14 cellular contexts compared by ENCODE assay signal in the genomic region with DNA sequence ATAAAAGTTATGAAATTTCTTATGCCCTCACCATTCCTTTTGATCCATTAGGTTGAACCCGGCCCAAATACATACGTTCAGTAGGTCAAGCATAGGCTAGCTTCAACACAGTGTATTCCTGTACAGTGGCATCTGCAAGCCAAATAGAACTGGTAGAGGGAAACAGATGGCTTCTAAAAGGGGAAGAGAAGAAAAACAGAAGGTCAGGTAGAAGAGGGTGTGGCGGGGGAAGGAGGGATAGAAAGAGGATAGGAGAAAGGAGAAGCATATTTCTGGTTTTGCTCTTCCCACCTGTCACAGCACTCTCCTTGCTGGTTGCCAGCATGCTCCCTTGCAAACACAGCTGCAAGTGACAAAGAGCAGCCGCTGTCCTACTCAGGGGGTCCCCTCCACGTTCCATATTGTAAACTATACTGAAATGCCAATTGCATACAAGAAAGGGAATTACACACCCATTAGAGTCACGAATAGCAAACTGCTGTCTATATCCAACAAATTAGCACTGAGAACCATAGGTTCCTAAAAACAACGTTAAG.
DNase-seq lines count a peak whose midpoint lies in the region; ATAC-seq and TF ChIP-seq lines count a peak whose summit lies in the region.
"Had no signal": no experiment of that assay in that cellular context is flagged by ENCODE, and none has a peak within 500 bp of the region (broad histone marks: within the 10 kb centered on the region; RNA-seq: fewer than 3 reads in every experiment).

No MANE protein-coding gene starts in this region.

- peaks cover 0 to 3% (median 0%) of the 10 kb centered on the region in 9 donors for H3K9me3 Mint-ChIP-seq in naive thymus-derived CD8-positive, alpha-beta T cell
- H3K9me3 Mint-ChIP-seq: activated naive CD8-positive, alpha-beta T cell treated with anti-CD3 and anti-CD28 coated beads, Interleukin-2, amount 50 U/mL, for 24 hours had no signal

- intact Hi-C loops in vagina (cut with DNase I), result no loop called here

- H2AK5ac ChIP-seq in mesenchymal stem cell (ENCODE audit: low read length, severe bottlenecking), result peak overlapping the region; percentile 11

- peak overlapping the region; percentile 54 for H3K9ac ChIP-seq in mesenchymal stem cell (ENCODE audit: low read length)

- no peak for ATAC-seq in naive thymus-derived CD8-positive, alpha-beta T cell
- ATAC-seq in HG03175 (IDR thresholded peaks at IDR 0.05; ENCODE audit: unreplicated experiment), result no peak
- no peak for ATAC-seq in GM19455 (IDR thresholded peaks at IDR 0.05; ENCODE audit: unreplicated experiment)
- ATAC-seq: activated naive CD8-positive, alpha-beta T cell treated with anti-CD3 and anti-CD28 coated beads, Interleukin-2, amount 50 U/mL, for 24 hours had no signal

- POLR2A ChIA-PET in naive thymus-derived CD8-positive, alpha-beta T cell (lab: Charles Lee), result no interaction called here

- H3K27me3 ChIP-seq in cardiac muscle cell (no peaks in the 10 kb centered on the region), right atrium auricular region (no peaks in the 10 kb centered on the region), SJCRH30 (no peaks in the 10 kb centered on the region), mesenchymal stem cell (ENCODE audit: control insufficient read depth in 1 of 2, insufficient read depth in 1 of 2, low read length in 2 of 2) (no peaks in the 10 kb centered on the region), vagina (no peaks in the 10 kb centered on the region)

- H3K4me1 Mint-ChIP-seq in naive thymus-derived CD8-positive, alpha-beta T cell, result peaks cover 0 to 16% (median 11%) of the 10 kb centered on the region in 4 donors
- H3K4me1 Mint-ChIP-seq: activated naive CD8-positive, alpha-beta T cell treated with anti-CD3 and anti-CD28 coated beads, Interleukin-2, amount 50 U/mL, for 24 hours had no signal

- no peak overlapping the region for H3K4me3 ChIP-seq in cardiac muscle cell
- no peak overlapping the region for H3K4me3 ChIP-seq in right atrium auricular region
- H3K4me3 ChIP-seq in SJCRH30, result no peak overlapping the region
- no peak overlapping the region for H3K4me3 ChIP-seq in mesenchymal stem cell (ENCODE audit: insufficient read depth in 1 of 2, low read depth in 1 of 2, low read length in 2 of 2)
- H3K4me3 ChIP-seq in vagina, result no peak overlapping the region
- H3K4me3 ChIP-seq: psoas muscle had no signal

- H3K27me3 Mint-ChIP-seq in naive thymus-derived CD8-positive, alpha-beta T cell, result no peaks in the 10 kb centered on the region
- H3K27me3 Mint-ChIP-seq: activated naive CD8-positive, alpha-beta T cell treated with anti-CD3 and anti-CD28 coated beads, Interleukin-2, amount 50 U/mL, for 24 hours had no signal

- no peak for TF ChIP-seq CTCF in cardiac muscle cell (IDR thresholded peaks at IDR 0.05; ENCODE audit: low read depth, low read length)
- TF ChIP-seq CTCF in right atrium auricular region (IDR thresholded peaks at IDR 0.05), result no peak
- no peak for TF ChIP-seq CTCF in vagina (IDR thresholded peaks at IDR 0.05)

- H3K18ac ChIP-seq in mesenchymal stem cell (ENCODE audit: low read depth in 1 of 2, low read length in 2 of 2), result no peak overlapping the region

- no peak overlapping the region for H3K4me3 Mint-ChIP-seq in naive thymus-derived CD8-positive, alpha-beta T cell
- H3K4me3 Mint-ChIP-seq: activated naive CD8-positive, alpha-beta T cell treated with anti-CD3 and anti-CD28 coated beads, Interleukin-2, amount 50 U/mL, for 24 hours had no signal

- H3K79me1 ChIP-seq in mesenchymal stem cell (replicated peaks; ENCODE audit: low read length, poor library complexity, severe bottlenecking), result peaks cover 26% of the 10 kb centered on the region

- DNase-seq in cardiac muscle cell (ENCODE audit: low read depth in 1 of 2, low spot score in 1 of 2) (peak in 1 of 2 donors; percentile 39), right atrium auricular region (ENCODE audit: low spot score) (no peak), SJCRH30 (peak; percentile 18 to 21), mesenchymal stem cell (no peak), vagina (ENCODE audit: extremely low spot score in 2 of 2) (no peak)
- no peak for DNase-seq in naive thymus-derived CD8-positive, alpha-beta T cell
- DNase-seq: activated naive CD8-positive, alpha-beta T cell treated with anti-CD3 and anti-CD28 coated beads, Interleukin-2, amount 50 U/mL, for 24 hours; dermis blood vessel endothelial cell; DMS53; NCI-H2029; SW 1271 had no signal

- H2BK12ac ChIP-seq in mesenchymal stem cell (ENCODE audit: low read length in 2 of 2), result no peak overlapping the region

- H2BK15ac ChIP-seq in mesenchymal stem cell (ENCODE audit: low read depth, poor library complexity, severe bottlenecking), result no peak overlapping the region

- H2AFZ ChIP-seq in mesenchymal stem cell (ENCODE audit: low read depth, low read length), result no peak overlapping the region

- peaks cover 16 to 51% (median 30%) of the 10 kb centered on the region in 3 donors for H3K36me3 Mint-ChIP-seq in naive thymus-derived CD8-positive, alpha-beta T cell

- H4K91ac ChIP-seq in mesenchymal stem cell (ENCODE audit: low read length), result no peak overlapping the region

- H3K9me3 ChIP-seq in cardiac muscle cell (ENCODE audit: low read depth) (no peaks in the 10 kb centered on the region), right atrium auricular region (no peaks in the 10 kb centered on the region), SJCRH30 (replicated peaks) (no peaks in the 10 kb centered on the region), mesenchymal stem cell (ENCODE audit: control insufficient read depth, low read length) (no peaks in the 10 kb centered on the region), vagina (no peaks in the 10 kb centered on the region)
- H3K9me3 ChIP-seq: psoas muscle had no signal

- no peak overlapping the region for H2BK5ac ChIP-seq in mesenchymal stem cell (ENCODE audit: low read depth, low read length, poor library complexity, severe bottlenecking)

- H3K36me3 ChIP-seq in cardiac muscle cell (no peaks in the 10 kb centered on the region), right atrium auricular region (no peaks in the 10 kb centered on the region), SJCRH30 (no peaks in the 10 kb centered on the region), mesenchymal stem cell (ENCODE audit: control insufficient read depth in 1 of 2, insufficient read depth in 2 of 2, low read depth in 1 of 2, low read length in 2 of 2) (peaks cover 0 to 10% of the 10 kb centered on the region in 2 experiments), vagina (no peaks in the 10 kb centered on the region)

- no peak overlapping the region for H3K4me2 ChIP-seq in mesenchymal stem cell (ENCODE audit: low read length, poor library complexity, severe bottlenecking)

- no peak overlapping the region for H4K8ac ChIP-seq in mesenchymal stem cell (ENCODE audit: low read length)

- H2BK120ac ChIP-seq in mesenchymal stem cell (ENCODE audit: low read depth, low read length), result no peak overlapping the region

- no peak overlapping the region for H3K27ac Mint-ChIP-seq in naive thymus-derived CD8-positive, alpha-beta T cell
- H3K27ac Mint-ChIP-seq: activated naive CD8-positive, alpha-beta T cell treated with anti-CD3 and anti-CD28 coated beads, Interleukin-2, amount 50 U/mL, for 24 hours had no signal

- 67% methylated on average over 5 of the region's 7 CpGs for WGBS in mesenchymal stem cell

- no peak for TF ChIP-seq POLR2A in vagina (IDR thresholded peaks at IDR 0.05)

- H3K14ac ChIP-seq in mesenchymal stem cell (ENCODE audit: low read length in 2 of 2), result no peak overlapping the region

- no peak overlapping the region for H3K23ac ChIP-seq in mesenchymal stem cell (ENCODE audit: low read length in 2 of 2)

- H3K27ac ChIP-seq in cardiac muscle cell, result peak overlapping the region; percentile 94
- H3K27ac ChIP-seq in right atrium auricular region, result no peak overlapping the region
- H3K27ac ChIP-seq in SJCRH30, result no peak overlapping the region
- peak overlapping the region; percentile 74 for H3K27ac ChIP-seq in mesenchymal stem cell (ENCODE audit: low read length, poor library complexity, severe bottlenecking)
- peak overlapping the region; percentile 8 for H3K27ac ChIP-seq in vagina
- H3K27ac ChIP-seq: psoas muscle had no signal

- peak overlapping the region in 1 of 2 experiments; percentile 35 for H3K4ac ChIP-seq in mesenchymal stem cell (ENCODE audit: low read depth in 1 of 2, low read length in 2 of 2)

- peaks cover 47% of the 10 kb centered on the region for H3K4me1 ChIP-seq in cardiac muscle cell (ENCODE audit: low read depth)
- peaks cover 0 to 27% of the 10 kb centered on the region in 2 donors for H3K4me1 ChIP-seq in right atrium auricular region
- peaks cover 25% of the 10 kb centered on the region for H3K4me1 ChIP-seq in SJCRH30
- peaks cover 2% of the 10 kb centered on the region for H3K4me1 ChIP-seq in mesenchymal stem cell (ENCODE audit: control insufficient read depth, insufficient read depth, low read depth, low read length)
- H3K4me1 ChIP-seq in vagina, result peaks cover 51% of the 10 kb centered on the region

Comparison
In these comparisons a context has a peak if more than half of its experiments do, and no peak if none do; other contexts are left out.
1. H3K27ac ChIP-seq: peak in cardiac muscle cell (single experiment), mesenchymal stem cell (single experiment) and vagina (single experiment); none in right atrium auricular region (0 of 2) and SJCRH30 (single experiment).
2. DNase-seq: peak in SJCRH30 (2 of 2); none in right atrium auricular region (single experiment), mesenchymal stem cell (single experiment), vagina (0 of 2) and naive thymus-derived CD8-positive, alpha-beta T cell (0 of 10).